8 cellular contexts compared by ENCODE assay signal in genomic region chr17:75855310-75856061, GRCh38.
DNase-seq lines count a peak whose midpoint lies in the region; ATAC-seq and TF ChIP-seq lines count a peak whose summit lies in the region.

WBP2 (minus strand) TSS chr17:75855335; CDS start chr17:75855297, 38 bp downstream.

- H3K4me3 ChIP-seq in NB4 (ENCODE audit: low read depth, low read length) (peak within 1 kb of the TSS; percentile 72), SK-N-MC (peak within 1 kb of the TSS; percentile 91)

- ATAC-seq in HG02571 (IDR thresholded peaks at IDR 0.05; ENCODE audit: unreplicated experiment): peak; percentile 86

- peak within 1 kb of the TSS; percentile 63; the same call in 1 of the 2 replicates for H3K27ac ChIP-seq in SK-N-MC

- H3K4me3 Mint-ChIP-seq in activated naive CD4-positive, alpha-beta T cell treated with anti-CD3 and anti-CD28 coated beads, Interleukin-2, amount 10 ng/mL, durations not matched to agents 7 days and 5 days: no peak within 1 kb of the TSS

- TF ChIP-seq CTCF in GM10248 (IDR thresholded peaks at IDR 0.05; ENCODE audit: control extremely low read depth, extremely low read depth, low read depth, missing control alignments) (peak; percentile 53), NB4 (IDR thresholded peaks at IDR 0.05; ENCODE audit: low read depth, low read length) (no peak)

- peak; percentile 97 for DNase-seq in GM10248 (ENCODE audit: extremely low spot score)
- DNase-seq in NB4 (ENCODE audit: low read depth): peak; percentile 100
- DNase-seq in SK-N-MC (ENCODE audit: low read depth, low spot score): peak; percentile 100
- DNase-seq in activated naive CD4-positive, alpha-beta T cell treated with anti-CD3 and anti-CD28 coated beads, Interleukin-2, amount 10 ng/mL, durations not matched to agents 7 days and 5 days: peak; percentile 99
- peak; percentile 99 for DNase-seq in germinal center (ENCODE audit: low spot score)
- DNase-seq in non-pigmented ciliary epithelial cell (ENCODE audit: low read depth): peak; percentile 99
- DNase-seq in superior temporal gyrus (ENCODE audit: extremely low spot score): peak; percentile 100

- no peaks in the 10 kb centered on the region for H3K27me3 Mint-ChIP-seq in activated naive CD4-positive, alpha-beta T cell treated with anti-CD3 and anti-CD28 coated beads, Interleukin-2, amount 10 ng/mL, durations not matched to agents 7 days and 5 days

- TF ChIP-seq POLR2A in NB4 (IDR thresholded peaks at IDR 0.05; ENCODE audit: extremely low read depth, insufficient read length): peak; percentile 94

- H3K27ac Mint-ChIP-seq in activated naive CD4-positive, alpha-beta T cell treated with anti-CD3 and anti-CD28 coated beads, Interleukin-2, amount 10 ng/mL, durations not matched to agents 7 days and 5 days: peak within 1 kb of the TSS; percentile 91

- peaks cover 9% of the 10 kb centered on the region; the same call in 1 of the 2 replicates for H3K36me3 ChIP-seq in SK-N-MC (ENCODE audit: insufficient read depth, low read length)

- peak within 1 kb of the TSS; percentile 83 for H3K9ac ChIP-seq in SK-N-MC (ENCODE audit: insufficient read length)

- H3K9me3 ChIP-seq in SK-N-MC (ENCODE audit: low read depth, low read length): no peaks in the 10 kb centered on the region

- no peaks in the 10 kb centered on the region for H3K9me3 Mint-ChIP-seq in activated naive CD4-positive, alpha-beta T cell treated with anti-CD3 and anti-CD28 coated beads, Interleukin-2, amount 10 ng/mL, durations not matched to agents 7 days and 5 days

- CTCF ChIA-PET in GM10248 (lab: Yijun Ruan, JAX): interaction anchor here (0.7 to 10.4 kb wide), 23 partner anchors 9 to 254 kb away, joined by 3 to 89 read pairs (median 4); partner anchors contain the start of genes TRIM47 and TRIM65
- CTCF ChIA-PET in activated naive CD4-positive, alpha-beta T cell treated with anti-CD3 and anti-CD28 coated beads, Interleukin-2, amount 10 ng/mL, durations not matched to agents 7 days and 5 days (lab: Charles Lee): interaction anchor here (0.7 to 10.6 kb wide), 7 partner anchors 9 to 105 kb away, joined by 3 to 103 read pairs (median 7); partner anchors contain the start of genes TRIM47, TRIM65 and UNC13D

- peaks cover 15% of the 10 kb centered on the region for H3K36me3 Mint-ChIP-seq in activated naive CD4-positive, alpha-beta T cell treated with anti-CD3 and anti-CD28 coated beads, Interleukin-2, amount 10 ng/mL, durations not matched to agents 7 days and 5 days

- POLR2A ChIA-PET in GM10248 (lab: Yijun Ruan, JAX): interaction anchor here (0.5 to 2.7 kb wide), 16 partner anchors 9 to 725 kb away, joined by 3 to 22 read pairs (median 4); partner anchors contain the start of genes TRIM65 and UNK

- peaks cover 43% of the 10 kb centered on the region for H3K4me1 Mint-ChIP-seq in activated naive CD4-positive, alpha-beta T cell treated with anti-CD3 and anti-CD28 coated beads, Interleukin-2, amount 10 ng/mL, durations not matched to agents 7 days and 5 days

Comparison
In these comparisons a context has a peak if more than half of its experiments do, and no peak if none do; other contexts are left out.
1. Peak in every context shown above with its lines: DNase-seq, ATAC-seq, H3K4me3 ChIP-seq and H3K27ac ChIP-seq.